ENCODE assay signal across 16 cellular contexts in the genomic region with DNA sequence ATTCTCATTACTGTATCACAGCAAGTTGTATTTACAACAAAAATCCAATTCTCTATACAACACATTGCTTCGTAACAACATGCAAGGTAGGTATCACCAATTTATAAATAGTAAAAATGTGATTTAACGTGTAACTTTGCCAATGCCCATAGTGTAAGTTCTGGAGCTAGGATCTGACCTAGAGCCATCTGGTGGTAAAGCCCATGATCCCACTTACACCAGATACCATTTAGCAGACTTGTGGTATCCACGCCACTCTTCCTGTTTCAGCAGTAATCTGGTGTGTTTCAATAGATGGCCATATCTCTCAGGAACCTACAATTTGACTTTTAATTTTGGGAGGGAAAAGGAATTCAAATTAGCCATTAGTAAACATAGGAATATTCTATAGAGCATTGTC. TPM values are rescaled to one million over a fixed set of nuclear protein-coding genes. Genes with fewer than 3 reads are reported as not detected.
DNase-seq lines count a peak whose midpoint lies in the region.
"Had no signal": no experiment of that assay in that cellular context is flagged by ENCODE, and none has a peak within 500 bp of the region (broad histone marks: within the 10 kb centered on the region; RNA-seq: fewer than 3 reads in every experiment).

No MANE protein-coding gene starts in this region.

- DNase-seq in NCI-H82 (lab: John Stamatoyannopoulos, UW) (peak; percentile 27), NCI-H82 treated with DMSO at 0.1 percent for 48 hours (lab: John Stamatoyannopoulos, UW; ENCODE audit: unreplicated experiment) (no peak), LHCN-M2 (ENCODE audit: low read depth) (peak; percentile 3), SW480 (ENCODE audit: low spot score) (peak; percentile 11), iPS DF 19.7 (ENCODE audit: low read depth, low spot score) (peak; percentile 3), C1 segment of cervical spinal cord (lab: John Stamatoyannopoulos, UW) (no peak), NCI-H1048 (lab: John Stamatoyannopoulos, UW) (no peak), NOMO-1 treated with DMSO at 0.1 percent for 48 hours (lab: John Stamatoyannopoulos, UW; ENCODE audit: unreplicated experiment) (no peak)
- DNase-seq: ACHN; activated CD4-positive, alpha-beta T cell treated with anti-CD3 and anti-CD28 coated beads for 36 hours; effector CD4-positive, alpha-beta T cell; NCI-H1105; NCI-H345; stimulated activated CD4-positive, alpha-beta T cell treated with anti-CD3 and anti-CD28 coated beads, Interleukin-1b, Interleukin-23, amount 100 ng/mL, for 48 hours had no signal

RNA-seq across cellular contexts. Expression of a gene that starts 10.2 kb away (rescaled TPM):
- not detected in 2 replicates for total RNA-seq in LHCN-M2 (2014; rRNA removed)
- polyA plus RNA-seq in LHCN-M2 (2012) = 0.13 TPM
- total RNA-seq: activated CD4-positive, alpha-beta T cell treated with anti-CD3 and anti-CD28 coated beads for 36 hours; suprapubic skin had no signal
- polyA plus RNA-seq: neural cell had no signal

RNA-seq across cellular contexts. Expression of a gene that starts 15.1 kb away (rescaled TPM):
- 2.7 and 3.4 TPM in 2 replicates for total RNA-seq in LHCN-M2 (2014; rRNA removed)
- 0.29 TPM for polyA plus RNA-seq in LHCN-M2 (2012)

RNA-seq across cellular contexts. Expression of a gene that starts 35.3 kb away (rescaled TPM):
- total RNA-seq in LHCN-M2 (2014; rRNA removed) = 0.06 and 0.13 TPM in 2 replicates
- polyA plus RNA-seq in LHCN-M2 (2012) = 0.05 TPM

Comparison
In these comparisons a context has a peak if more than half of its experiments do, and no peak if none do; other contexts are left out.
1. DNase-seq: peak in NCI-H82 (single experiment), LHCN-M2 (single experiment), SW480 (single experiment) and iPS DF 19.7 (single experiment); none in NCI-H82 treated with DMSO at 0.1 percent for 48 hours (single experiment), C1 segment of cervical spinal cord (0 of 14), NCI-H1048 (single experiment) and NOMO-1 treated with DMSO at 0.1 percent for 48 hours (single experiment).